In genomic region chr1:229266269-229266668, GRCh38 we compare ENCODE assay signal across 1 cellular context.
TF ChIP-seq lines count a peak whose summit lies in the region.

No MANE protein-coding gene starts in this region.

TF ChIP-seq in K562, 482 proteins besides CTCF, POLR2A, EP300 and RAD21 (continued from another document):
- TF ChIP-seq FOXP4 (CRISPR knock-in tag; IDR thresholded peaks at IDR 0.05; ENCODE audit: borderline replicate concordance) (no peak), TBL1XR1 (IDR thresholded peaks at IDR 0.05; ENCODE audit: low read length in 2 of 2) (0 out of 4 replicates have a peak, but pooled peaks of 1 of the 2 experiments have one; percentile 18), ADNP (tag; IDR thresholded peaks at IDR 0.05) (no peak), CEBPG (CRISPR knock-in tag; IDR thresholded peaks at IDR 0.05) (no peak), CEBPG (tag; conservative IDR thresholded peaks at IDR 0.05 in 1 of 2, IDR thresholded peaks at IDR 0.05 in 1 of 2) (no peak), ZNF511 (CRISPR knock-in tag; IDR thresholded peaks at IDR 0.05) (no peak), CBFA2T2 (conservative IDR thresholded peaks at IDR 0.05) (peak; percentile 59), DPF2 (IDR thresholded peaks at IDR 0.05) (peak; percentile 77), SMARCA4 (IDR thresholded peaks at IDR 0.05) (peak; percentile 81), CSDE1 (IDR thresholded peaks at IDR 0.05) (no peak), PHB2 (IDR thresholded peaks at IDR 0.05; ENCODE audit: low read depth) (0 out of 2 replicates have a peak, but pooled peaks have one; percentile 30), HMG20A (CRISPR knock-in tag; conservative IDR thresholded peaks at IDR 0.05) (no peak), CXXC5 (CRISPR knock-in tag; IDR thresholded peaks at IDR 0.05) (0 out of 2 replicates have a peak, but pooled peaks have one; percentile 25), ZNF184 (CRISPR knock-in tag; IDR thresholded peaks at IDR 0.05) (no peak), ZBTB1 (CRISPR knock-in tag; IDR thresholded peaks at IDR 0.05; ENCODE audit: borderline replicate concordance, low read depth) (no peak), ZNF274 (IDR thresholded peaks at IDR 0.05; ENCODE audit: borderline replicate concordance, low read depth, low read length) (no peak), TAF7 (tag; IDR thresholded peaks at IDR 0.05) (no peak), STAT5A (IDR thresholded peaks at IDR 0.05; ENCODE audit: borderline replicate concordance, low read length) (no peak), CBFA2T3 (IDR thresholded peaks at IDR 0.05) (peak; percentile 80), YY1 (IDR thresholded peaks at IDR 0.05; ENCODE audit: borderline replicate concordance in 1 of 3, control insufficient read depth in 1 of 3, extremely low read depth in 1 of 3, insufficient read depth in 3 of 3, insufficient read length in 1 of 3, insufficient replicate concordance in 2 of 3, low read depth in 1 of 3, low read length in 2 of 3) (no peak), MEF2D (tag; conservative IDR thresholded peaks at IDR 0.05; ENCODE audit: low read depth) (no peak), TRIM24 (IDR thresholded peaks at IDR 0.05) (peak in 1 of 2 experiments; percentile 55; a peak in 1 of 4 replicates), TAF1 (IDR thresholded peaks at IDR 0.05; ENCODE audit: control insufficient read depth, extremely low read depth, insufficient read depth, low read length, severe bottlenecking) (no peak), KAT8 (IDR thresholded peaks at IDR 0.05; ENCODE audit: low read depth) (no peak), ZFPM2 (CRISPR knock-in tag; IDR thresholded peaks at IDR 0.05) (0 out of 2 replicates have a peak, but pooled peaks have one; percentile 37), PREB (CRISPR knock-in tag; IDR thresholded peaks at IDR 0.05) (no peak), BRD4 (IDR thresholded peaks at IDR 0.05) (no peak), ELK3 (CRISPR knock-in tag; IDR thresholded peaks at IDR 0.05) (0 out of 2 replicates have a peak, but pooled peaks have one; percentile 34), LARP7 (IDR thresholded peaks at IDR 0.05) (no peak), ZBTB43 (CRISPR knock-in tag; IDR thresholded peaks at IDR 0.05) (no peak), SOX6 (IDR thresholded peaks at IDR 0.05) (peak; percentile 63; the same call in 1 of the 2 replicates), POLR2H (tag; IDR thresholded peaks at IDR 0.05; ENCODE audit: low read depth) (no peak), C11orf30 (IDR thresholded peaks at IDR 0.05; ENCODE audit: low read depth) (peak; percentile 24; the same call in 1 of the 2 replicates), MCM7 (IDR thresholded peaks at IDR 0.05) (no peak), ELF4 (CRISPR knock-in tag; IDR thresholded peaks at IDR 0.05) (no peak), KLF10 (CRISPR knock-in tag; IDR thresholded peaks at IDR 0.05) (no peak), HMGN3 (IDR thresholded peaks at IDR 0.05; ENCODE audit: borderline replicate concordance, extremely low read depth, insufficient read length, low read depth, low read length) (no peak), TCF3 (CRISPR knock-in tag; IDR thresholded peaks at IDR 0.05) (0 out of 2 replicates have a peak, but pooled peaks have one; percentile 7), TEAD4 (IDR thresholded peaks at IDR 0.05; ENCODE audit: low read length) (peak; percentile 66), TEAD4 (CRISPR knock-in tag; IDR thresholded peaks at IDR 0.05; ENCODE audit: borderline replicate concordance) (no peak), HDAC1 (IDR thresholded peaks at IDR 0.05) (no peak; a peak in 1 of 4 replicates), BCLAF1 (IDR thresholded peaks at IDR 0.05; ENCODE audit: borderline replicate concordance in 1 of 2, control insufficient read depth in 1 of 2, low read depth in 2 of 2, low read length in 1 of 2) (no peak), SUPT5H (IDR thresholded peaks at IDR 0.05) (no peak), SREBF2 (CRISPR knock-in tag; IDR thresholded peaks at IDR 0.05) (no peak), TAL1 (IDR thresholded peaks at IDR 0.05) (peak; percentile 63), HMGXB4 (CRISPR knock-in tag; IDR thresholded peaks at IDR 0.05) (no peak), FOSL1 (tag; conservative IDR thresholded peaks at IDR 0.05) (peak; percentile 47; the same call in 1 of the 2 replicates), HES1 (IDR thresholded peaks at IDR 0.05; ENCODE audit: low read depth) (no peak), PTTG1 (tag; IDR thresholded peaks at IDR 0.05; ENCODE audit: low read depth) (no peak)
- TF ChIP-seq, protein P1, sequence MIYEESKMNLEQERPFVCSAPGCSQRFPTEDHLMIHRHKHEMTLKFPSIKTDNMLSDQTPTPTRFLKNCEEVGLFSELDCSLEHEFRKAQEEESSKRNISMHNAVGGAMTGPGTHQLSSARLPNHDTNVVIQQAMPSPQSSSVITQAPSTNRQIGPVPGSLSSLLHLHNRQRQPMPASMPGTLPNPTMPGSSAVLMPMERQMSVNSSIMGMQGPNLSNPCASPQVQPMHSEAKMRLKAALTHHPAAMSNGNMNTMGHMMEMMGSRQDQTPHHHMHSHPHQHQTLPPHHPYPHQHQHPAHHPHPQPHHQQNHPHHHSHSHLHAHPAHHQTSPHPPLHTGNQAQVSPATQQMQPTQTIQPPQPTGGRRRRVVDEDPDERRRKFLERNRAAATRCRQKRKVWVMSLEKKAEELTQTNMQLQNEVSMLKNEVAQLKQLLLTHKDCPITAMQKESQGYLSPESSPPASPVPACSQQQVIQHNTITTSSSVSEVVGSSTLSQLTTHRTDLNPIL (CRISPR knock-in tag; IDR thresholded peaks at IDR 0.05): no peak
- TF ChIP-seq, protein P2, sequence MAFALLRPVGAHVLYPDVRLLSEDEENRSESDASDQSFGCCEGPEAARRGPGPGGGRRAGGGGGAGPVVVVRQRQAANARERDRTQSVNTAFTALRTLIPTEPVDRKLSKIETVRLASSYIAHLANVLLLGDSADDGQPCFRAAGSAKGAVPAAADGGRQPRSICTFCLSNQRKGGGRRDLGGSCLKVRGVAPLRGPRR (CRISPR knock-in tag; IDR thresholded peaks at IDR 0.05): no peak
- TF ChIP-seq, protein P3, sequence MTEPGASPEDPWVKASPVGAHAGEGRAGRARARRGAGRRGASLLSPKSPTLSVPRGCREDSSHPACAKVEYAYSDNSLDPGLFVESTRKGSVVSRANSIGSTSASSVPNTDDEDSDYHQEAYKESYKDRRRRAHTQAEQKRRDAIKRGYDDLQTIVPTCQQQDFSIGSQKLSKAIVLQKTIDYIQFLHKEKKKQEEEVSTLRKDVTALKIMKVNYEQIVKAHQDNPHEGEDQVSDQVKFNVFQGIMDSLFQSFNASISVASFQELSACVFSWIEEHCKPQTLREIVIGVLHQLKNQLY (CRISPR knock-in tag; conservative IDR thresholded peaks at IDR 0.05): no peak
- TF ChIP-seq, protein P4, sequence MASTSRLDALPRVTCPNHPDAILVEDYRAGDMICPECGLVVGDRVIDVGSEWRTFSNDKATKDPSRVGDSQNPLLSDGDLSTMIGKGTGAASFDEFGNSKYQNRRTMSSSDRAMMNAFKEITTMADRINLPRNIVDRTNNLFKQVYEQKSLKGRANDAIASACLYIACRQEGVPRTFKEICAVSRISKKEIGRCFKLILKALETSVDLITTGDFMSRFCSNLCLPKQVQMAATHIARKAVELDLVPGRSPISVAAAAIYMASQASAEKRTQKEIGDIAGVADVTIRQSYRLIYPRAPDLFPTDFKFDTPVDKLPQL (IDR thresholded peaks at IDR 0.05; ENCODE audit: extremely low read depth, insufficient read length): no peak
